In genomic region chrX:18874560-18875255, GRCh38 we compare ENCODE assay signal across 2 cellular contexts.
TF ChIP-seq lines count a peak whose summit lies in the region.

No MANE protein-coding gene starts in this region.

TF ChIP-seq in A549, 52 proteins besides CTCF, POLR2A, EP300 and RAD21 (continued from another document):
- TF ChIP-seq REST (IDR thresholded peaks at IDR 0.05) (no peak), E2F6 (IDR thresholded peaks at IDR 0.05; ENCODE audit: borderline replicate concordance, low read depth) (no peak), FOSB (CRISPR knock-in tag; IDR thresholded peaks at IDR 0.05) (no peak), CEBPB (IDR thresholded peaks at IDR 0.05) (no peak), MAX (IDR thresholded peaks at IDR 0.05) (no peak), KDM5A (IDR thresholded peaks at IDR 0.05) (no peak), RARB (CRISPR knock-in tag; IDR thresholded peaks at IDR 0.05) (no peak), TP53 (CRISPR knock-in tag; IDR thresholded peaks at IDR 0.05) (no peak), TFCP2L1 (CRISPR knock-in tag; IDR thresholded peaks at IDR 0.05) (no peak), FOXS1 (CRISPR knock-in tag; IDR thresholded peaks at IDR 0.05) (no peak), SMC3 (IDR thresholded peaks at IDR 0.05) (no peak), CBX2 (IDR thresholded peaks at IDR 0.05; ENCODE audit: borderline replicate concordance, low read depth) (no peak), ESRRA (IDR thresholded peaks at IDR 0.05; ENCODE audit: borderline replicate concordance, low read length) (no peak)

TF ChIP-seq in HEK293, 187 proteins besides CTCF, POLR2A, EP300 and RAD21 (continued from another document):
- no peak for TF ChIP-seq PRDM10 (tag by site-specific recombination; IDR thresholded peaks at IDR 0.05)
- TF ChIP-seq ZNF660 (tag by site-specific recombination; IDR thresholded peaks at IDR 0.05), result no peak
- TF ChIP-seq ZNF274 (IDR thresholded peaks at IDR 0.05; ENCODE audit: low read length), result no peak
- no peak for TF ChIP-seq ZNF274 (tag by site-specific recombination; IDR thresholded peaks at IDR 0.05; ENCODE audit: borderline replicate concordance)
- TF ChIP-seq ZNF280C (tag by site-specific recombination; IDR thresholded peaks at IDR 0.05), result no peak
- TF ChIP-seq MYNN (tag by site-specific recombination; IDR thresholded peaks at IDR 0.05; ENCODE audit: borderline replicate concordance), result peak; percentile 45; the same call in 1 of the 2 replicates
- TF ChIP-seq ZEB2 (tag by site-specific recombination; IDR thresholded peaks at IDR 0.05), result no peak
- no peak for TF ChIP-seq ZBTB48 (tag by site-specific recombination; IDR thresholded peaks at IDR 0.05)
- no peak for TF ChIP-seq ZFP37 (tag by site-specific recombination; IDR thresholded peaks at IDR 0.05)
- no peak for TF ChIP-seq SP7 (tag by site-specific recombination; IDR thresholded peaks at IDR 0.05)
- TF ChIP-seq ZBTB49 (tag by site-specific recombination; IDR thresholded peaks at IDR 0.05; ENCODE audit: low read depth), result no peak
- no peak for TF ChIP-seq OVOL3 (tag by site-specific recombination; IDR thresholded peaks at IDR 0.05)
- TF ChIP-seq PATZ1 (tag by site-specific recombination; IDR thresholded peaks at IDR 0.05), result peak; percentile 42; the same call in 1 of the 2 replicates
- no peak for TF ChIP-seq ZNF146 (tag by site-specific recombination; IDR thresholded peaks at IDR 0.05)
- TF ChIP-seq ZNF155 (tag by site-specific recombination; IDR thresholded peaks at IDR 0.05), result no peak
- no peak for TF ChIP-seq ZNF292 (tag by site-specific recombination; IDR thresholded peaks at IDR 0.05; ENCODE audit: borderline replicate concordance, low read depth)
- no peak for TF ChIP-seq ZBTB21 (tag by site-specific recombination; IDR thresholded peaks at IDR 0.05)
- no peak for TF ChIP-seq ZBTB26 (tag by site-specific recombination; optimal IDR thresholded peaks at IDR 0.05)
- no peak for TF ChIP-seq ZNF26 (tag by site-specific recombination; IDR thresholded peaks at IDR 0.05)
- TF ChIP-seq TSHZ1 (tag by site-specific recombination; IDR thresholded peaks at IDR 0.05; ENCODE audit: borderline replicate concordance), result no peak
- TF ChIP-seq KLF7 (tag by site-specific recombination; IDR thresholded peaks at IDR 0.05; ENCODE audit: borderline replicate concordance), result no peak; the same call in 1 of the 2 replicates
- no peak for TF ChIP-seq ZNF416 (tag by site-specific recombination; IDR thresholded peaks at IDR 0.05)
- TF ChIP-seq BCL11B (tag by site-specific recombination; IDR thresholded peaks at IDR 0.05; ENCODE audit: low read depth), result no peak
- TF ChIP-seq ZSCAN18 (tag by site-specific recombination; IDR thresholded peaks at IDR 0.05), result no peak
- TF ChIP-seq ZNF837 (tag by site-specific recombination; IDR thresholded peaks at IDR 0.05), result no peak
- peak; percentile 28; the same call in 1 of the 2 replicates for TF ChIP-seq ZNF398 (tag by site-specific recombination; IDR thresholded peaks at IDR 0.05)
- no peak for TF ChIP-seq ZNF621 (tag by site-specific recombination; IDR thresholded peaks at IDR 0.05)
